34 cellular contexts compared by ENCODE assay signal in the genomic region with DNA sequence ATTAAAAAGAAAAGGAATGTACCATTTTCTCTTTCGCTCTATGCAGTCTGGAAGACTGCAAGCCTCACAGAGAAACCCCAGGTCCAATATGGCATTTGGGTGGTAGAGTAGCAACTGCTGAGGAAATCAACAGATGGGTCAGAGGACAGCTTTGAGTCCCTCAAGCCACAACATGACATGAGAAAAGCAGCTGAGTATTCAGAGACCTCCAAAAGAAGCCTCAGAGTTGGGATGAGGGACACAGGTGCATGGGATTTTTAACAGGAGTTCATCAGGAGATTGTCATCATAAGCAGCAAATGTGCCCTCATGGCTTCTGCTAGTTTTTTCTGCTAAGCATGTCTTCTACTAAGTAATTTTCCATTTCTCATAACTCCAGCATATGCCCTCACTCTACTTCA.
"Had no signal": no experiment of that assay in that cellular context is flagged by ENCODE, and none has a peak within 500 bp of the region (broad histone marks: within the 10 kb centered on the region; RNA-seq: fewer than 3 reads in every experiment).

No MANE protein-coding gene starts in this region.

- H3K36me3 Mint-ChIP-seq: activated CD4-positive, alpha-beta memory T cell treated with anti-CD3 and anti-CD28 coated beads for 36 hours; activated naive CD4-positive, alpha-beta T cell treated with anti-CD3 and anti-CD28 coated beads, Interleukin-2, amount 50 U/mL, for 72 hours; activated naive CD8-positive, alpha-beta T cell treated with anti-CD3 and anti-CD28 coated beads for 36 hours had no signal

- H3K36me3 ChIP-seq: adrenal gland, brain microvascular endothelial cell, breast epithelium had no signal

- H3K27me3 ChIP-seq: adrenal gland, body of pancreas, brain microvascular endothelial cell, breast epithelium had no signal

- H3K4me1 ChIP-seq: adrenal gland, body of pancreas, breast epithelium had no signal

- H3K27me3 Mint-ChIP-seq: activated B cell treated with CpG ODN at 0.5 μM for 24 hours; activated CD4-positive, alpha-beta memory T cell treated with anti-CD3 and anti-CD28 coated beads for 36 hours; activated naive CD8-positive, alpha-beta T cell treated with anti-CD3 and anti-CD28 coated beads for 36 hours had no signal

- H3K9me3 Mint-ChIP-seq: activated B cell treated with CpG ODN at 0.5 μM for 24 hours; activated CD4-positive, alpha-beta memory T cell treated with anti-CD3 and anti-CD28 coated beads for 36 hours; activated CD8-positive, alpha-beta T cell treated with anti-CD3 and anti-CD28 coated beads for 36 hours; activated naive CD4-positive, alpha-beta T cell treated with anti-CD3 and anti-CD28 coated beads for 36 hours; activated naive CD4-positive, alpha-beta T cell treated with anti-CD3 and anti-CD28 coated beads, Interleukin-2, amount 50 U/mL, for 72 hours; activated naive CD8-positive, alpha-beta T cell treated with anti-CD3 and anti-CD28 coated beads for 36 hours; activated T-cell treated with anti-CD3 and anti-CD28 coated beads, Interleukin-2, amount 50 U/mL, for 72 hours; activated T-helper 1 cell treated with anti-CD3 and anti-CD28 coated beads, Interleukin-12 subunit alpha, Interleukin-12 subunit beta, Interleukin-2, Interleukin-4 antibody, amounts not matched to agents 30 ng/mL and 10 ng/mL and 1 ng/mL, durations not matched to agents 14 hours and 24 hours and 36 hours; activated T-helper 17 cell treated with anti-CD3 and anti-CD28 coated beads, Interleukin-2, amount 50 U/mL, for 72 hours; T-helper 1 cell treated with Interleukin-12 subunit alpha and Interleukin-12 subunit beta and Interleukin-4 antibody, amounts not matched to agents 30 μg/mL and 1 μg/mL, for 36 hours; T-helper 2 cell treated with Interferon-gamma antibody and Interleukin-4, amounts not matched to agents 5 μg/mL and 100 μg/mL, for 36 hours had no signal

- H3K4me3 ChIP-seq: adrenal gland, body of pancreas, breast epithelium had no signal

- H3K27ac ChIP-seq: adrenal gland, body of pancreas, brain microvascular endothelial cell, breast epithelium, VCaP had no signal

- H3K27ac Mint-ChIP-seq: activated B cell treated with CpG ODN at 0.5 μM for 24 hours; activated CD4-positive, alpha-beta memory T cell treated with anti-CD3 and anti-CD28 coated beads for 36 hours; activated CD8-positive, alpha-beta T cell treated with anti-CD3 and anti-CD28 coated beads for 36 hours; activated naive CD4-positive, alpha-beta T cell treated with anti-CD3 and anti-CD28 coated beads for 36 hours; activated naive CD4-positive, alpha-beta T cell treated with anti-CD3 and anti-CD28 coated beads, Interleukin-2, amount 50 U/mL, for 72 hours; activated naive CD8-positive, alpha-beta T cell treated with anti-CD3 and anti-CD28 coated beads for 36 hours; activated T-cell treated with anti-CD3 and anti-CD28 coated beads, Interleukin-2, amount 50 U/mL, for 72 hours; activated T-helper 1 cell treated with anti-CD3 and anti-CD28 coated beads, Interleukin-12 subunit alpha, Interleukin-12 subunit beta, Interleukin-2, Interleukin-4 antibody, amounts not matched to agents 30 ng/mL and 10 ng/mL and 1 ng/mL, durations not matched to agents 14 hours and 24 hours and 36 hours; activated T-helper 17 cell treated with anti-CD3 and anti-CD28 coated beads, Interleukin-2, amount 50 U/mL, for 72 hours; T-helper 1 cell treated with Interleukin-12 subunit alpha and Interleukin-12 subunit beta and Interleukin-4 antibody, amounts not matched to agents 30 μg/mL and 1 μg/mL, for 36 hours; T-helper 2 cell treated with Interferon-gamma antibody and Interleukin-4, amounts not matched to agents 5 μg/mL and 100 μg/mL, for 36 hours had no signal

- H3K4me3 Mint-ChIP-seq: activated B cell treated with CpG ODN at 0.5 μM for 24 hours; activated CD4-positive, alpha-beta memory T cell treated with anti-CD3 and anti-CD28 coated beads for 36 hours; activated CD8-positive, alpha-beta T cell treated with anti-CD3 and anti-CD28 coated beads for 36 hours; activated naive CD4-positive, alpha-beta T cell treated with anti-CD3 and anti-CD28 coated beads for 36 hours; activated naive CD8-positive, alpha-beta T cell treated with anti-CD3 and anti-CD28 coated beads for 36 hours; activated T-cell treated with anti-CD3 and anti-CD28 coated beads, Interleukin-2, amount 50 U/mL, for 4 hours; activated T-cell treated with anti-CD3 and anti-CD28 coated beads, Interleukin-2, amount 50 U/mL, for 72 hours; activated T-helper 1 cell treated with anti-CD3 and anti-CD28 coated beads, Interleukin-12 subunit alpha, Interleukin-12 subunit beta, Interleukin-2, Interleukin-4 antibody, amounts not matched to agents 30 ng/mL and 10 ng/mL and 1 ng/mL, durations not matched to agents 14 hours and 24 hours and 36 hours; activated T-helper 17 cell treated with anti-CD3 and anti-CD28 coated beads, Interleukin-2, amount 50 U/mL, for 72 hours; T-helper 1 cell treated with Interleukin-12 subunit alpha and Interleukin-12 subunit beta and Interleukin-4 antibody, amounts not matched to agents 30 μg/mL and 1 μg/mL, for 36 hours; T-helper 2 cell treated with Interferon-gamma antibody and Interleukin-4, amounts not matched to agents 5 μg/mL and 100 μg/mL, for 36 hours had no signal

- DNase-seq: activated B cell treated with CpG ODN at 0.5 μM for 24 hours; activated CD4-positive, alpha-beta memory T cell treated with anti-CD3 and anti-CD28 coated beads for 36 hours; activated CD4-positive, alpha-beta T cell treated with anti-CD3 and anti-CD28 coated beads for 48 hours; activated CD4-positive, alpha-beta T cell treated with anti-CD3 and anti-CD28 coated beads, Interleukin-2, amount 50 U/mL, for 1 hour; activated CD4-positive, alpha-beta T cell treated with anti-CD3 and anti-CD28 coated beads, Interleukin-2, amount 50 U/mL, for 4 hours; activated CD4-positive, CD25-positive, alpha-beta regulatory T cell treated with anti-CD3 and anti-CD28 coated beads, Interleukin-2, amount 50 U/mL, for 72 hours; activated CD8-positive, alpha-beta memory T cell treated with anti-CD3 and anti-CD28 coated beads, Interleukin-2, amount 50 U/mL, for 4 hours; activated CD8-positive, alpha-beta T cell treated with anti-CD3 and anti-CD28 coated beads for 36 hours; activated effector memory CD4-positive, alpha-beta T cell treated with anti-CD3 and anti-CD28 coated beads, Interleukin-2, amount 50 U/mL, for 16 hours; activated gamma-delta T cell treated with Interleukin-2 at 50 U/mL for 16 hours; activated naive CD4-positive, alpha-beta T cell; activated naive CD4-positive, alpha-beta T cell treated with anti-CD3 and anti-CD28 coated beads for 36 hours; activated naive CD4-positive, alpha-beta T cell treated with anti-CD3 and anti-CD28 coated beads, Interleukin-2, amount 50 U/mL, for 16 hours; activated naive CD8-positive, alpha-beta T cell treated with anti-CD3 and anti-CD28 coated beads for 36 hours; activated T-cell treated with anti-CD3 and anti-CD28 coated beads for 4 hours; activated T-cell treated with anti-CD3 and anti-CD28 coated beads, Interleukin-2, amount 50 U/mL, for 1 hour; activated T-cell treated with anti-CD3 and anti-CD28 coated beads, Interleukin-2, amount 50 U/mL, for 4 hours; activated T-cell treated with anti-CD3 and anti-CD28 coated beads, Interleukin-2, amount 50 U/mL, for 72 hours; adrenal gland; amniotic stem cell; aorta; body of pancreas; brain microvascular endothelial cell; central memory CD4-positive, alpha-beta T cell; T-helper 1 cell; T-helper 2 cell; T-helper 9 cell had no signal

- ATAC-seq: activated CD8-positive, alpha-beta T cell treated with anti-CD3 and anti-CD28 coated beads for 36 hours; activated naive CD4-positive, alpha-beta T cell treated with anti-CD3 and anti-CD28 coated beads, Interleukin-2, amount 50 U/mL, for 72 hours; activated T-cell treated with anti-CD3 and anti-CD28 coated beads, Interleukin-2, amount 50 U/mL, for 4 hours; activated T-cell treated with anti-CD3 and anti-CD28 coated beads, Interleukin-2, amount 50 U/mL, for 72 hours; activated T-helper 17 cell treated with anti-CD3 and anti-CD28 coated beads, Interleukin-2, amount 50 U/mL, for 72 hours; body of pancreas had no signal

- H3K4me1 Mint-ChIP-seq: activated B cell treated with CpG ODN at 0.5 μM for 24 hours; activated T-helper 17 cell treated with anti-CD3 and anti-CD28 coated beads, Interleukin-2, amount 50 U/mL, for 72 hours had no signal

- H3K9me3 ChIP-seq: adrenal gland, body of pancreas, breast epithelium had no signal
